ENCODE assay signal across 8 cellular contexts in genomic region chr6:2858678-2859324, GRCh38. TPM values are rescaled to one million over a fixed set of nuclear protein-coding genes. Genes with fewer than 3 reads are reported as not detected.
DNase-seq lines count a peak whose midpoint lies in the region; ATAC-seq and TF ChIP-seq lines count a peak whose summit lies in the region.

No MANE protein-coding gene starts in this region.

- no peaks in the 10 kb centered on the region for H3K36me3 Mint-ChIP-seq in osteocyte (ENCODE audit: unreplicated experiment)

- H3K4me1 Mint-ChIP-seq in osteocyte (ENCODE audit: unreplicated experiment): peaks cover 33% of the 10 kb centered on the region

- H3K27me3 Mint-ChIP-seq in osteocyte (ENCODE audit: unreplicated experiment): no peaks in the 10 kb centered on the region

- H3K9ac ChIP-seq in SK-N-MC (ENCODE audit: insufficient read length): peak overlapping the region; percentile 38

- peak; percentile 53 for DNase-seq in GM10266 (ENCODE audit: extremely low spot score)
- no peak for DNase-seq in SK-N-MC (ENCODE audit: low read depth, low spot score)
- DNase-seq in osteocyte (ENCODE audit: extremely low spot score, unreplicated experiment): peak; percentile 69
- DNase-seq in glomerular visceral epithelial cell (ENCODE audit: extremely low spot score): no peak

- H3K27ac ChIP-seq in SK-N-MC: peak overlapping the region; percentile 94
- H3K27ac ChIP-seq in cingulate gyrus (ENCODE audit: low read depth, low read length): peak overlapping the region; percentile 67

- ATAC-seq in HG03108 (IDR thresholded peaks at IDR 0.05; ENCODE audit: unreplicated experiment) (no peak), HG03439 (IDR thresholded peaks at IDR 0.05; ENCODE audit: unreplicated experiment) (no peak), HG03039 (IDR thresholded peaks at IDR 0.05; ENCODE audit: unreplicated experiment) (no peak)

- peak overlapping the region; percentile 65 for H3K4me3 ChIP-seq in SK-N-MC

- H3K36me3 ChIP-seq in SK-N-MC (ENCODE audit: insufficient read depth, low read length): no peaks in the 10 kb centered on the region

- H3K4me3 Mint-ChIP-seq in osteocyte (ENCODE audit: unreplicated experiment): no peak overlapping the region

- TF ChIP-seq CTCF in GM10266 (IDR thresholded peaks at IDR 0.05; ENCODE audit: control insufficient read depth, insufficient read depth, low read depth, missing control alignments): no peak
- TF ChIP-seq CTCF in osteocyte (IDR thresholded peaks at IDR 0.05): no peak

- H3K27ac Mint-ChIP-seq in osteocyte (ENCODE audit: unreplicated experiment): peak overlapping the region; percentile 81

- H3K9me3 Mint-ChIP-seq in osteocyte (ENCODE audit: unreplicated experiment): no peaks in the 10 kb centered on the region

- no peaks in the 10 kb centered on the region for H3K9me3 ChIP-seq in SK-N-MC (ENCODE audit: low read depth, low read length)

RNA-seq across cellular contexts. Expression of gene SERPINB1, which starts 17.1 kb away (rescaled TPM):
- 13.7 and 14.8 TPM in 2 replicates for total RNA-seq in osteocyte

RNA-seq across cellular contexts. Expression of gene SERPINB9, which starts 44.3 kb away (rescaled TPM):
- 0.34 and 0.48 TPM in 2 replicates for total RNA-seq in osteocyte

Comparison
In these comparisons a context has a peak if more than half of its experiments do, and no peak if none do; other contexts are left out.
1. DNase-seq: peak in GM10266 (single experiment) and osteocyte (single experiment); none in SK-N-MC (single experiment) and glomerular visceral epithelial cell (single experiment).